8 cellular contexts compared by ENCODE assay signal in the genomic region with DNA sequence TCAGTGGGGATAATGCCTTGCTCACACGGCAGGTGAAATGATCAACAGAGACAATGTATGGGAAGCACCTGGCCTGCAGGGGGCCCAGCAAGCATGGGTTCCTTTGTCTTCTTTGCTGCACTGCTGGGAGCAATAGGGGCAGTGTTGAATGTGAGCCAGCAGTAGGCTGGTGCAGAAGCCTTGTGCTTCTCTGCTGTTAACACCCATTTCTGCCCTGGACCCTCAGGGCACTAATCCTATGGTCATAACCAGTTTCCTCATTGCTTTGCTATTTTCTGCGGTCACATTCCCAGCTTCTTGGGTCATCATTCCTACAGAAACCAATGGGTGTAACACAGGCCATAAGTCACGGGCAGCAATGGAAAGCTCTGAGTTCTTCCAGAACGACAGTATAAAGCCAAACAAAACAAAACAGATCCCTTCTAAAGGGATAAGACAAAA. TPM values are rescaled to one million over a fixed set of nuclear protein-coding genes. Genes with fewer than 3 reads are reported as not detected.
DNase-seq lines count a peak whose midpoint lies in the region; ATAC-seq and TF ChIP-seq lines count a peak whose summit lies in the region.

No MANE protein-coding gene starts in this region.

- DNase-seq in AG10803 (ENCODE audit: low read depth): peak; percentile 95
- DNase-seq in H4 (ENCODE audit: low spot score): peak; percentile 97
- peak; percentile 11 for DNase-seq in SK-N-DZ (ENCODE audit: low spot score)
- DNase-seq in iPS-NIHi7 (ENCODE audit: extremely low spot score): peak; percentile 80
- DNase-seq in activated effector memory CD4-positive, alpha-beta T cell treated with anti-CD3 and anti-CD28 coated beads, Interleukin-2, amount 50 U/mL, for 16 hours: no peak

- ATAC-seq in GM18498 (IDR thresholded peaks at IDR 0.05; ENCODE audit: unreplicated experiment): no peak
- no peak for ATAC-seq in HG02798 (IDR thresholded peaks at IDR 0.05; ENCODE audit: poor library complexity, unreplicated experiment)
- ATAC-seq in GM19452 (IDR thresholded peaks at IDR 0.05; ENCODE audit: unreplicated experiment): no peak

- TF ChIP-seq CTCF in AG10803 (conservative IDR thresholded peaks at IDR 0.05; ENCODE audit: low read length): no peak

- no peak overlapping the region for H3K4me3 ChIP-seq in AG10803 (ENCODE audit: low read length)

RNA-seq across cellular contexts. Expression of gene LGI1, which starts 10.9 kb away (rescaled TPM):
- total RNA-seq in H4 (2014; rRNA removed; shearing (Covaris generic)): 0.08 TPM in 1 of 2 replicates, not detected in the other
- polyA plus RNA-seq in SK-N-DZ (2014; cell fraction: cytosol; rRNA removed): not detected in 2 replicates
- 0.24 TPM in 1 of 2 replicates, not detected in the other for polyA plus RNA-seq in SK-N-DZ (2014; cell fraction: nucleus; rRNA removed)

RNA-seq across cellular contexts. Expression of gene FRA10AC1, which starts 44.5 kb away (rescaled TPM):
- total RNA-seq in H4 (2014; rRNA removed; shearing (Covaris generic)): 0.74 and 2.0 TPM in 2 replicates
- polyA plus RNA-seq in SK-N-DZ (2014; cell fraction: cytosol; rRNA removed): 4.3 and 6.0 TPM in 2 replicates
- polyA plus RNA-seq in SK-N-DZ (2014; cell fraction: nucleus; rRNA removed): 13.1 and 14.4 TPM in 2 replicates
